ENCODE assay signal across 9 cellular contexts in the genomic region with DNA sequence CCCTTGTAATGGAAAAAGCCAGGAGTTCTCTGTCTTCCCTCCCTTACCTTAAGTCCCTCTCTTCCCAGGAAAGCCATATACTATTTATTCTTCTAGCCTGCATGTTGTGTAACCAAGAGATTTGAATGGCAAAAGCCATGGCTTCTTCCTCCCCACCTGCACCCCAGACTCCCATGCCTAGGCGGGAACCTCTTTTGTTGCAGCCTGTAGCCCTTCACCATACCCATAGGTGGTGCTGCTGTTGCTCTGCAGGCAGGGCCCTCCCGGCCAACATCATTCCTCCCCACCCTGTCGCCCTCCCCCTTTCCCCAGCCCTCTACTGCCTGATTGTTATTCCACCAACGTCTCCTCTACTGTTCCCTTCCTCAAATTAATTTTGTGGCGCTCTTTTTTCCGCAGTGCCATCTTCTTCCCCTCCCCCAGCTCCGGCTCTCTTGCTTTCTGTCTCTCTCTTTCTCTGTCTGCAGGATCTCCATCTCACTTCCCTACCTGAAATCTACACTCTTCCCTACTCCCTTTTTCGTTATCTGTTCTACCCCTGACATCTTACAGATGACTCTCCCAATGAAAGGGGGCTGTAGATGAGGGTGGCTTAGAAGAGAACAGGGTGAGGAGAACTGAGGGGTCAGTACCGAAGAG. TPM values are rescaled to one million over a fixed set of nuclear protein-coding genes. Genes with fewer than 3 reads are reported as not detected.
A peak's percentile ranks its signal among the peaks of the same experiment; 100 is the strongest.
DNase-seq lines count a peak whose midpoint lies in the region; ATAC-seq and TF ChIP-seq lines count a peak whose summit lies in the region.
"Had no signal": no experiment of that assay in that cellular context is flagged by ENCODE, and none has a peak within 500 bp of the region (broad histone marks: within the 10 kb centered on the region; RNA-seq: fewer than 3 reads in every experiment).

No MANE protein-coding gene starts in this region.

- H3K4me1 ChIP-seq in RWPE2 (ENCODE audit: insufficient read depth, poor library complexity, severe bottlenecking): no peaks in the 10 kb centered on the region
- H3K4me1 ChIP-seq in CD8-positive, alpha-beta memory T cell (ENCODE audit: insufficient read depth, low read length): no peaks in the 10 kb centered on the region

- no peaks in the 10 kb centered on the region for H3K9me3 ChIP-seq in RWPE2 (ENCODE audit: severe bottlenecking)
- no peaks in the 10 kb centered on the region for H3K9me3 ChIP-seq in CD8-positive, alpha-beta memory T cell (ENCODE audit: low read length)

- TF ChIP-seq CTCF in RWPE2 (IDR thresholded peaks at IDR 0.05; ENCODE audit: poor library complexity, severe bottlenecking): peak; percentile 34

- no peaks in the 10 kb centered on the region for H3K9me3 Mint-ChIP-seq in CD8-positive, alpha-beta memory T cell
- H3K9me3 Mint-ChIP-seq: naive B cell had no signal

- H3K27me3 Mint-ChIP-seq in CD8-positive, alpha-beta memory T cell: no peaks in the 10 kb centered on the region
- H3K27me3 Mint-ChIP-seq: naive B cell had no signal

- DNase-seq in DMS53 treated with DMSO at 0.1 percent for 48 hours (lab: John Stamatoyannopoulos, UW; ENCODE audit: unreplicated experiment) (peak; percentile 6), HT1080 (ENCODE audit: low read depth) (peak; percentile 39), RWPE2 (ENCODE audit: low spot score) (no peak), globus pallidus (ENCODE audit: low spot score) (peak; percentile 84), cortex of kidney (lab: John Stamatoyannopoulos, UW) (no peak)
- no peak for DNase-seq in CD8-positive, alpha-beta memory T cell
- DNase-seq: naive B cell had no signal

- peaks cover 30% of the 10 kb centered on the region for H3K36me3 ChIP-seq in RWPE2 (ENCODE audit: low read depth)
- no peaks in the 10 kb centered on the region for H3K36me3 ChIP-seq in CD8-positive, alpha-beta memory T cell (ENCODE audit: insufficient read depth, low read length)

- H3K36me3 Mint-ChIP-seq in CD8-positive, alpha-beta memory T cell: peaks cover 0 to 73% (median 17%) of the 10 kb centered on the region in 3 donors

- no peak overlapping the region for H3K4me3 Mint-ChIP-seq in CD8-positive, alpha-beta memory T cell

- no peaks in the 10 kb centered on the region for H3K27me3 ChIP-seq in RWPE2 (ENCODE audit: insufficient read depth, poor library complexity, severe bottlenecking)
- no peaks in the 10 kb centered on the region for H3K27me3 ChIP-seq in CD8-positive, alpha-beta memory T cell (ENCODE audit: insufficient read depth, low read length, poor library complexity, severe bottlenecking)

- CTCF ChIA-PET in CD8-positive, alpha-beta memory T cell (lab: Charles Lee): interaction anchor here (9.9 kb wide), 1 partner anchor 77 kb away, joined by 105 read pairs; the partner anchor contains the start of gene THTPA

- POLR2A ChIA-PET in CD8-positive, alpha-beta memory T cell (lab: Charles Lee): no interaction called here

- H3K4me3 ChIP-seq in RWPE2 (ENCODE audit: severe bottlenecking): no peak overlapping the region
- no peak overlapping the region for H3K4me3 ChIP-seq in CD8-positive, alpha-beta memory T cell (ENCODE audit: low read length)

- H3K27ac Mint-ChIP-seq in CD8-positive, alpha-beta memory T cell: no peak overlapping the region

- H3K27ac ChIP-seq in RWPE2 (ENCODE audit: poor library complexity, severe bottlenecking): no peak overlapping the region
- H3K27ac ChIP-seq in CD8-positive, alpha-beta memory T cell (ENCODE audit: low read depth, low read length): no peak overlapping the region

- peaks cover 1 to 2% (median 2%) of the 10 kb centered on the region in 3 donors for H3K4me1 Mint-ChIP-seq in CD8-positive, alpha-beta memory T cell

- ATAC-seq in RWPE2 (ENCODE audit: low read depth) (peak; percentile 43; the same call in 1 of the 3 replicates), HG03175 (IDR thresholded peaks at IDR 0.05; ENCODE audit: unreplicated experiment) (no peak), GM18517 (IDR thresholded peaks at IDR 0.05; ENCODE audit: unreplicated experiment) (no peak)

RNA-seq across cellular contexts. Expression of gene NGDN, which starts 13.8 kb away (rescaled TPM):
- total RNA-seq in HT1080 (2014; rRNA removed; shearing (Covaris generic)): 75.0 and 78.0 TPM in 2 replicates
- polyA plus RNA-seq in HT1080 (2015; cell fraction: cytosol; rRNA removed): 46.1 and 55.5 TPM in 2 replicates
- 89.0 and 92.3 TPM in 2 replicates for polyA plus RNA-seq in HT1080 (2015; cell fraction: nucleus; rRNA removed)
- total RNA-seq in CD8-positive, alpha-beta memory T cell: 10 to 100 TPM; 82.7 to 88.7 TPM
- 74.9 TPM for polyA plus RNA-seq in CD8-positive, alpha-beta memory T cell

RNA-seq across cellular contexts. Expression of gene MYH7, which starts 47.9 kb away (rescaled TPM):
- total RNA-seq in HT1080 (2014; rRNA removed; shearing (Covaris generic)): not detected in 2 replicates
- polyA plus RNA-seq in HT1080 (2015; cell fraction: cytosol; rRNA removed): not detected in 2 replicates
- polyA plus RNA-seq in HT1080 (2015; cell fraction: nucleus; rRNA removed): not detected in 2 replicates
- not detected for total RNA-seq in CD8-positive, alpha-beta memory T cell
- not detected for polyA plus RNA-seq in CD8-positive, alpha-beta memory T cell

Comparison
In these comparisons a context has a peak if more than half of its experiments do, and no peak if none do; other contexts are left out.
1. DNase-seq: peak in DMS53 treated with DMSO at 0.1 percent for 48 hours (single experiment), HT1080 (single experiment) and globus pallidus (single experiment); none in RWPE2 (single experiment), cortex of kidney (single experiment) and CD8-positive, alpha-beta memory T cell (0 of 5).